In the genomic region with DNA sequence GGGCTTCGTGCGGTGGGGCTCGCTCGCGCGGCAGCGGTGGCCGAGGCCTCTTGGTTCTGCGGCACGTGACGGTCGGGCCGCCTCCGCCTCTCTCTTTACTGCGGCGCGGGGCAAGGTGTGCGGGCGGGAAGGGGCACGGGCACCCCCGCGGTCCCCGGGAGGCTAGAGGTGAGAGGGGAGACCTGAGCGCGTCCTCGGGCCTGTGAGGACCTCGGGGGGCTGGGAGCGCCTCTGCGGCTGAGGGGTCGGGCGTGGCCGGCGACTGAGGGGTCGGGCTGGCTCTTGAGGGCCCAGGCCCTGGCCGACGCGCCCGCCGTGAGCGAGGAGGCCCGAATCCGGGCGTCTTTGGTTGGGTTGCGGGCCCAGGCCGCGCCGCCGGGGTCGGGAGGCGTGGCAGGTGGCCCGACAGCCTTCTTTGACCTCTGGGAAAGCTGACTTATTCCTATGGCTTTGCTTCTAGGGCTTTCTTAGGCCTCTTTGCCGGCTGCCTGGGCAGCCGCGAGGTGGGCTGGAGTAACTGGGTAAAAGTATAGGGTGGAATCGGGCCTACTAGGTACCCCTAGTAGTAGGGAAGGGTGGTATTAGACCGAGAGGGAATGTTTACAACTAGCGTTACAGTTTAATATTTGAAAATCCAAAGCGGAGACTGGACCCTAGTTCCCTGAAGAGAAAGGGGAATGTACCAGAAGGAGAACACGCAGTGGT, we compare ENCODE assay signal across 8 cellular contexts. TPM values are rescaled to one million over a fixed set of nuclear protein-coding genes. Genes with fewer than 3 reads are reported as not detected.
DNase-seq lines count a peak whose midpoint lies in the region; ATAC-seq and TF ChIP-seq lines count a peak whose summit lies in the region.

A gene with protein sequence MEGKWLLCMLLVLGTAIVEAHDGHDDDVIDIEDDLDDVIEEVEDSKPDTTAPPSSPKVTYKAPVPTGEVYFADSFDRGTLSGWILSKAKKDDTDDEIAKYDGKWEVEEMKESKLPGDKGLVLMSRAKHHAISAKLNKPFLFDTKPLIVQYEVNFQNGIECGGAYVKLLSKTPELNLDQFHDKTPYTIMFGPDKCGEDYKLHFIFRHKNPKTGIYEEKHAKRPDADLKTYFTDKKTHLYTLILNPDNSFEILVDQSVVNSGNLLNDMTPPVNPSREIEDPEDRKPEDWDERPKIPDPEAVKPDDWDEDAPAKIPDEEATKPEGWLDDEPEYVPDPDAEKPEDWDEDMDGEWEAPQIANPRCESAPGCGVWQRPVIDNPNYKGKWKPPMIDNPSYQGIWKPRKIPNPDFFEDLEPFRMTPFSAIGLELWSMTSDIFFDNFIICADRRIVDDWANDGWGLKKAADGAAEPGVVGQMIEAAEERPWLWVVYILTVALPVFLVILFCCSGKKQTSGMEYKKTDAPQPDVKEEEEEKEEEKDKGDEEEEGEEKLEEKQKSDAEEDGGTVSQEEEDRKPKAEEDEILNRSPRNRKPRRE (plus strand): TSS at position 33 of the 705 bp plus-strand sequence. CDS start 6,715 bp downstream, outside the sequence.

- H3K4me3 ChIP-seq in GM06990 (replicated peaks; ENCODE audit: low read depth, low read length) (peak within 1 kb of the TSS; percentile 92), parathyroid adenoma (ENCODE audit: low read depth, low read length) (peak within 1 kb of the TSS; percentile 96)

- peaks cover 43% of the 10 kb centered on the region for H3K4me1 Mint-ChIP-seq in activated CD4-positive, alpha-beta memory T cell treated with anti-CD3 and anti-CD28 coated beads for 36 hours (ENCODE audit: low read depth)

- CTCF ChIA-PET in activated CD4-positive, alpha-beta memory T cell treated with anti-CD3 and anti-CD28 coated beads for 36 hours (lab: Charles Lee) = interaction anchor here (2.9 kb wide), 1 partner anchor 19 kb away, joined by 9 read pairs; the partner anchor contains the start of gene CBY3

- peaks cover 42% of the 10 kb centered on the region for H3K79me2 ChIP-seq in parathyroid adenoma

- POLR2A ChIA-PET in activated CD4-positive, alpha-beta memory T cell treated with anti-CD3 and anti-CD28 coated beads for 36 hours (lab: Charles Lee) = interaction anchor here (0.6 to 2.4 kb wide), 7 partner anchors 10 to 1474 kb away, joined by 3 to 21 read pairs (median 4); partner anchors contain the start of genes HNRNPH1, MAML1 and SQSTM1

- peaks cover 38% of the 10 kb centered on the region for H3K36me3 Mint-ChIP-seq in activated CD4-positive, alpha-beta memory T cell treated with anti-CD3 and anti-CD28 coated beads for 36 hours

- peak within 1 kb of the TSS; percentile 97 for H3K4me2 ChIP-seq in parathyroid adenoma (ENCODE audit: low read length)

- peak within 1 kb of the TSS; percentile 98 for H3K27ac Mint-ChIP-seq in activated CD4-positive, alpha-beta memory T cell treated with anti-CD3 and anti-CD28 coated beads for 36 hours

- DNase-seq in GM06990 (ENCODE audit: extremely low read depth, insufficient read length) (no peak), glomerular endothelial cell (ENCODE audit: extremely low read depth, low read depth, low spot score) (no peak), Kasumi-1 (lab: John Stamatoyannopoulos, UW) (no peak)
- no peak for DNase-seq in activated CD4-positive, alpha-beta memory T cell treated with anti-CD3 and anti-CD28 coated beads for 36 hours
- no peak for DNase-seq in activated CD8-positive, alpha-beta memory T cell treated with anti-CD3 and anti-CD28 coated beads for 24 hours

- peak within 1 kb of the TSS; percentile 99 for H3K27ac ChIP-seq in parathyroid adenoma

- no peaks in the 10 kb centered on the region for H3K9me3 ChIP-seq in parathyroid adenoma (ENCODE audit: control insufficient read depth, low read length)

- TF ChIP-seq CTCF in GM06990 (IDR thresholded peaks at IDR 0.05; ENCODE audit: insufficient read depth, low read length, poor library complexity, severe bottlenecking) = no peak
- no peak for TF ChIP-seq CTCF in parathyroid adenoma (IDR thresholded peaks at IDR 0.05)

- H3K4me3 Mint-ChIP-seq in activated CD4-positive, alpha-beta memory T cell treated with anti-CD3 and anti-CD28 coated beads for 36 hours = peak within 1 kb of the TSS; percentile 97

- H3K9ac ChIP-seq in parathyroid adenoma = peak within 1 kb of the TSS; percentile 96

- peaks cover 5% of the 10 kb centered on the region for H3K4me1 ChIP-seq in parathyroid adenoma

- no peaks in the 10 kb centered on the region for H3K27me3 Mint-ChIP-seq in activated CD4-positive, alpha-beta memory T cell treated with anti-CD3 and anti-CD28 coated beads for 36 hours

- peaks cover 6% of the 10 kb centered on the region for H3K36me3 ChIP-seq in GM06990 (ENCODE audit: control insufficient read depth, insufficient read depth, low read length)
- H3K36me3 ChIP-seq in parathyroid adenoma (ENCODE audit: control insufficient read depth, insufficient read depth, low read length) = no peaks in the 10 kb centered on the region

- ATAC-seq in HG02623 (IDR thresholded peaks at IDR 0.05; ENCODE audit: unreplicated experiment) = peak; percentile 2
- ATAC-seq in activated CD4-positive, CD25-positive, alpha-beta regulatory T cell treated with anti-CD3 and anti-CD28 coated beads, Interleukin-2, amount 50 U/mL, for 24 hours = no peak

- peak within 1 kb of the TSS; percentile 93 for H2AFZ ChIP-seq in parathyroid adenoma

- intact Hi-C loops in activated CD4-positive, alpha-beta memory T cell treated with anti-CD3 and anti-CD28 coated beads for 36 hours (cut with micrococcal nuclease) = loop anchor here (1.0 to 5.0 kb wide), 9 partner anchors 21 to 1523 kb away; partner anchors contain the start of genes HNRNPH1, MAML1, RUFY1 and TRIM41

- H3K9me3 Mint-ChIP-seq in activated CD4-positive, alpha-beta memory T cell treated with anti-CD3 and anti-CD28 coated beads for 36 hours = no peaks in the 10 kb centered on the region

- H3K27me3 ChIP-seq in GM06990 (replicated peaks; ENCODE audit: control insufficient read depth, insufficient read depth, low read length) (no peaks in the 10 kb centered on the region), parathyroid adenoma (ENCODE audit: control insufficient read depth, insufficient read depth, low read length) (no peaks in the 10 kb centered on the region)

RNA-seq across cellular contexts. Expression of the gene that starts here (rescaled TPM):
- total RNA-seq in activated CD4-positive, alpha-beta memory T cell treated with anti-CD3 and anti-CD28 coated beads for 36 hours = 100 to 1,000 TPM; 531 to 534 TPM
- 446 and 509 TPM in 2 replicates for total RNA-seq in glomerular endothelial cell
